In genomic region chr9:99046542-99047071, GRCh38 we compare ENCODE assay signal across 14 cellular contexts.
"Had no signal": no experiment of that assay in that cellular context is flagged by ENCODE, and none has a peak within 500 bp of the region (broad histone marks: within the 10 kb centered on the region; RNA-seq: fewer than 3 reads in every experiment).

No MANE protein-coding gene starts in this region.

- H3K4me1 ChIP-seq: uterus had no signal

- H3K27ac ChIP-seq: thoracic aorta, uterus had no signal

- H3K9me3 ChIP-seq: mucosa of descending colon, thoracic aorta, uterus had no signal

- H3K27me3 ChIP-seq: uterus had no signal

- ATAC-seq: mucosa of descending colon; natural killer cell treated with Interleukin-12 subunit alpha and Interleukin-12 subunit beta and Interleukin-15 and Interleukin-18, amount 100 ng/mL, for 72 hours; right cardiac atrium had no signal

- H3K4me3 Mint-ChIP-seq: activated CD4-positive, alpha-beta T cell treated with anti-CD3 and anti-CD28 coated beads, Interleukin-2, amount 10 ng/mL, durations not matched to agents 7 days and 5 days; activated T-helper 1 cell treated with anti-CD3 and anti-CD28 coated beads, Interleukin-12 subunit alpha, Interleukin-12 subunit beta, Interleukin-2, Interleukin-4 antibody, amounts not matched to agents 30 ng/mL and 10 ng/mL and 1 ng/mL, durations not matched to agents 14 hours and 24 hours and 36 hours; natural killer cell treated with Interleukin-12 subunit alpha and Interleukin-12 subunit beta and Interleukin-15 and Interleukin-18, amount 100 ng/mL, for 72 hours; stimulated activated naive CD8-positive, alpha-beta T cell treated with anti-CD3 and anti-CD28 coated beads, Interleukin-15, Interleukin-2, amounts not matched to agents 100 ng/mL and 50 ng/mL, for 24 hours had no signal

- H3K36me3 ChIP-seq: thoracic aorta, uterus had no signal

- DNase-seq: activated CD4-positive, alpha-beta T cell treated with anti-CD3 and anti-CD28 coated beads, Interleukin-2, amount 10 ng/mL, durations not matched to agents 7 days and 5 days; aorta; cortex of kidney; effector CD4-positive, alpha-beta T cell; islet precursor cell; mucosa of descending colon; occipital lobe; right cardiac atrium; uterus had no signal

- H3K4me3 ChIP-seq: mucosa of descending colon, thoracic aorta, uterus had no signal

- H3K27me3 Mint-ChIP-seq: natural killer cell treated with Interleukin-12 subunit alpha and Interleukin-12 subunit beta and Interleukin-15 and Interleukin-18, amount 100 ng/mL, for 72 hours; progenitor cell of endocrine pancreas; stimulated activated naive CD8-positive, alpha-beta T cell treated with anti-CD3 and anti-CD28 coated beads, Interleukin-15, Interleukin-2, amounts not matched to agents 100 ng/mL and 50 ng/mL, for 24 hours had no signal

- H3K36me3 Mint-ChIP-seq: natural killer cell treated with Interleukin-12 subunit alpha and Interleukin-12 subunit beta and Interleukin-15 and Interleukin-18, amount 100 ng/mL, for 72 hours had no signal

- H3K27ac Mint-ChIP-seq: activated CD4-positive, alpha-beta T cell treated with anti-CD3 and anti-CD28 coated beads, Interleukin-2, amount 10 ng/mL, durations not matched to agents 7 days and 5 days; activated T-helper 1 cell treated with anti-CD3 and anti-CD28 coated beads, Interleukin-12 subunit alpha, Interleukin-12 subunit beta, Interleukin-2, Interleukin-4 antibody, amounts not matched to agents 30 ng/mL and 10 ng/mL and 1 ng/mL, durations not matched to agents 14 hours and 24 hours and 36 hours; progenitor cell of endocrine pancreas; stimulated activated naive CD8-positive, alpha-beta T cell treated with anti-CD3 and anti-CD28 coated beads, Interleukin-15, Interleukin-2, amounts not matched to agents 100 ng/mL and 50 ng/mL, for 24 hours had no signal
